ENCODE assay signal across 10 cellular contexts in the genomic region with DNA sequence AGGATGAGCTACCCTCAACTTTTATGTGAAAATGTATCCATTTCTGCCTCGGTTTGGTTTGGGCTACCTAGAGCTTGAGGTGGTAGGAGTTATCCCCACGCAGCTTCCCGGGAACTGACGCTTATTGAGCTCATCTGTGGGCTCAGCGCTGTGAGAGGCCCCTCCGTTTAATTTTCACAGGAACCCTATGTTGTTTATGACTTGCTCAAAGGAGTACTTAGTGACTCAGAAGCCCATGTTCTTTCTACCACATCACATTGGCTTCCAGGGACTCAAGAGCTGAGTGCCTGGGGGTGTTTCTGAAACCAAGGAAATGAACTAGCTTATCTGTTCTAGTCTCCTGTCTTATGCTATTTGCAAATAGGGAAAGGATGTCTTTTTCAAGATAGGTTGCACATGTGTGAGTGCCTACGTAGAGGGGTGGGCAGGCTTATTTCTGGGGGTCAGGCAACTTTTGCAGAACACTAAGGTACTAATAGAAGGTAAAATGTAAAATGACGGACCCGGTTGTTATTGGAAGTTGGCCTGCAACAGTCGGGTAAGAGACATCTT. TPM values are rescaled to one million over a fixed set of nuclear protein-coding genes. Genes with fewer than 3 reads are reported as not detected.
DNase-seq lines count a peak whose midpoint lies in the region; ATAC-seq and TF ChIP-seq lines count a peak whose summit lies in the region.
"Had no signal": no experiment of that assay in that cellular context is flagged by ENCODE, and none has a peak within 500 bp of the region (broad histone marks: within the 10 kb centered on the region; RNA-seq: fewer than 3 reads in every experiment).

No MANE protein-coding gene starts in this region.

- no peaks in the 10 kb centered on the region for H3K4me1 ChIP-seq in foreskin keratinocyte

- H3K27ac Mint-ChIP-seq in activated CD4-positive, alpha-beta T cell treated with anti-CD3 and anti-CD28 coated beads, Interleukin-2, amount 10 ng/mL, durations not matched to agents 24 days and 14 days = peak overlapping the region; percentile 98

- peak; percentile 83 for DNase-seq in activated CD4-positive, alpha-beta T cell treated with anti-CD3 and anti-CD28 coated beads, Interleukin-2, amount 10 ng/mL, durations not matched to agents 24 days and 14 days
- no peak for DNase-seq in activated CD4-positive, alpha-beta T cell treated with anti-CD3 and anti-CD28 coated beads for 4 hours
- no peak for DNase-seq in activated T-cell treated with anti-CD3 and anti-CD28 coated beads, Interleukin-2, amount 50 U/mL, for 4 hours
- DNase-seq in foreskin keratinocyte = peak in 1 of 2 donors; percentile 43
- DNase-seq in superior temporal gyrus (ENCODE audit: extremely low spot score) = peak; percentile 66
- no peak for DNase-seq in DMS114 treated with DMSO at 0.1 percent for 48 hours (lab: John Stamatoyannopoulos, UW; ENCODE audit: unreplicated experiment)
- no peak for DNase-seq in SIG-M5 treated with dmso at 0.1 percent for 504 hours (lab: John Stamatoyannopoulos, UW; ENCODE audit: unreplicated experiment)
- DNase-seq in NCI-H510A treated with DMSO at 0.1 percent for 48 hours (lab: John Stamatoyannopoulos, UW) = no peak
- DNase-seq: NCI-H524 treated with DMSO at 0.1 percent for 48 hours had no signal

- peak; percentile 83 to 85 for ATAC-seq in activated T-cell treated with anti-CD3 and anti-CD28 coated beads, Interleukin-2, amount 50 U/mL, for 4 hours
- ATAC-seq in foreskin keratinocyte = peak; percentile 40
- ATAC-seq: A549 had no signal

- H3K36me3 Mint-ChIP-seq in activated CD4-positive, alpha-beta T cell treated with anti-CD3 and anti-CD28 coated beads, Interleukin-2, amount 10 ng/mL, durations not matched to agents 24 days and 14 days (ENCODE audit: low read depth) = peaks cover 60% of the 10 kb centered on the region
- no peaks in the 10 kb centered on the region for H3K36me3 Mint-ChIP-seq in activated T-cell treated with anti-CD3 and anti-CD28 coated beads, Interleukin-2, amount 50 U/mL, for 4 hours (ENCODE audit: insufficient read depth)

- no peaks in the 10 kb centered on the region for H3K27me3 ChIP-seq in foreskin keratinocyte

- intact Hi-C loops in activated CD4-positive, alpha-beta T cell treated with anti-CD3 and anti-CD28 coated beads, Interleukin-2, amount 10 ng/mL, durations not matched to agents 24 days and 14 days (cut with micrococcal nuclease) = loop anchor here (1.0 to 5.0 kb wide), 15 partner anchors 8 to 1136 kb away; a partner anchor contains a TSS

- peaks cover 7% of the 10 kb centered on the region for H3K9me3 Mint-ChIP-seq in activated CD4-positive, alpha-beta T cell treated with anti-CD3 and anti-CD28 coated beads, Interleukin-2, amount 10 ng/mL, durations not matched to agents 24 days and 14 days
- H3K9me3 Mint-ChIP-seq in activated T-cell treated with anti-CD3 and anti-CD28 coated beads, Interleukin-2, amount 50 U/mL, for 4 hours = no peaks in the 10 kb centered on the region

- no peak overlapping the region for H3K27ac ChIP-seq in foreskin keratinocyte
- H3K27ac ChIP-seq: A549 had no signal

- peaks cover 76% of the 10 kb centered on the region for H3K4me1 Mint-ChIP-seq in activated CD4-positive, alpha-beta T cell treated with anti-CD3 and anti-CD28 coated beads, Interleukin-2, amount 10 ng/mL, durations not matched to agents 24 days and 14 days
- H3K4me1 Mint-ChIP-seq in activated T-cell treated with anti-CD3 and anti-CD28 coated beads, Interleukin-2, amount 50 U/mL, for 4 hours (ENCODE audit: low read depth) = peaks cover 51% of the 10 kb centered on the region

- TF ChIP-seq CTCF in foreskin keratinocyte (conservative IDR thresholded peaks at IDR 0.05) = no peak

- H3K4me3 Mint-ChIP-seq in activated CD4-positive, alpha-beta T cell treated with anti-CD3 and anti-CD28 coated beads, Interleukin-2, amount 10 ng/mL, durations not matched to agents 24 days and 14 days = peak overlapping the region; percentile 58
- no peak overlapping the region for H3K4me3 Mint-ChIP-seq in activated T-cell treated with anti-CD3 and anti-CD28 coated beads, Interleukin-2, amount 50 U/mL, for 4 hours

- no peaks in the 10 kb centered on the region for H3K27me3 Mint-ChIP-seq in activated CD4-positive, alpha-beta T cell treated with anti-CD3 and anti-CD28 coated beads, Interleukin-2, amount 10 ng/mL, durations not matched to agents 24 days and 14 days
- no peaks in the 10 kb centered on the region for H3K27me3 Mint-ChIP-seq in activated T-cell treated with anti-CD3 and anti-CD28 coated beads, Interleukin-2, amount 50 U/mL, for 4 hours (ENCODE audit: low read depth)

RNA-seq across cellular contexts. Expression of a gene that starts 40.5 kb away (rescaled TPM):
- 501 and 510 TPM in 2 replicates for total RNA-seq in activated CD4-positive, alpha-beta T cell treated with anti-CD3 and anti-CD28 coated beads, Interleukin-2, amount 10 ng/mL, durations not matched to agents 24 days and 14 days
- total RNA-seq in activated T-cell treated with anti-CD3 and anti-CD28 coated beads, Interleukin-2, amount 50 U/mL, for 4 hours = 100 to 1,000 TPM in 1 of 3 donors, 10 to 100 TPM in 2; 70.3 to 118 (median 71.4) TPM
- total RNA-seq in foreskin keratinocyte = 185 and 192 TPM in 2 replicates
- polyA plus RNA-seq in foreskin keratinocyte = 40.2 and 42.9 TPM in 2 replicates

Comparison
In these comparisons a context has a peak if more than half of its experiments do, and no peak if none do; other contexts are left out.
1. DNase-seq: peak in activated CD4-positive, alpha-beta T cell treated with anti-CD3 and anti-CD28 coated beads, Interleukin-2, amount 10 ng/mL, durations not matched to agents 24 days and 14 days (single experiment) and superior temporal gyrus (single experiment); none in activated CD4-positive, alpha-beta T cell treated with anti-CD3 and anti-CD28 coated beads for 4 hours (0 of 2), activated T-cell treated with anti-CD3 and anti-CD28 coated beads, Interleukin-2, amount 50 U/mL, for 4 hours (single experiment), DMS114 treated with DMSO at 0.1 percent for 48 hours (single experiment), SIG-M5 treated with dmso at 0.1 percent for 504 hours (single experiment) and NCI-H510A treated with DMSO at 0.1 percent for 48 hours (single experiment).